In genomic region chr5:177499842-177500241, GRCh38 we compare ENCODE assay signal across 27 cellular contexts. TPM values are rescaled to one million over a fixed set of nuclear protein-coding genes. Genes with fewer than 3 reads are reported as not detected.
DNase-seq lines count a peak whose midpoint lies in the region; ATAC-seq, FAIRE-seq and TF ChIP-seq lines count a peak whose summit lies in the region.
"Had no signal": no experiment of that assay in that cellular context is flagged by ENCODE, and none has a peak within 500 bp of the region (broad histone marks: within the 10 kb centered on the region; RNA-seq: fewer than 3 reads in every experiment).

No MANE protein-coding gene starts in this region.

- no peak overlapping the region for H4K8ac ChIP-seq in H1 (ENCODE audit: extremely low read depth, insufficient read depth, low read length)

- WGBS in H1 (ENCODE audit: extremely low coverage in 1 of 2, insufficient coverage in 1 of 2, insufficient read length in 1 of 2, insufficient replicate concordance in 2 of 2, low coverage in 1 of 2, low lambda C conversion rate in 2 of 2, missing lambda C conversion rate in 1 of 2), 2 experiments = 84% methylated on average over 5 of the region's 6 CpGs; no CpG with 5 or more reads in 1 of the 2 experiments

- intact Hi-C loops in sciatic nerve (cut with DNase I) = loop anchor here (5.0 kb wide), 1 partner anchor 108 kb away; no protein-coding TSS in a partner anchor
- intact Hi-C loops in activated CD8-positive, alpha-beta T cell treated with anti-CD3 and anti-CD28 coated beads for 36 hours (cut with micrococcal nuclease) = loop anchor here (5.0 kb wide), 2 partner anchors 43 to 188 kb away; partner anchors contain the start of gene MXD3

- H3F3A ChIP-seq in GM23338 (replicated peaks; ENCODE audit: low read depth) = peaks cover 27% of the 10 kb centered on the region

- H4K91ac ChIP-seq in H1 (replicated peaks; ENCODE audit: insufficient read length, low read length) = no peak overlapping the region

- H3K36me3 Mint-ChIP-seq in GM23338 (ENCODE audit: low read depth) (peaks cover 8% of the 10 kb centered on the region), nephron progenitor cell (ENCODE audit: low read depth) (no peaks in the 10 kb centered on the region)
- no peaks in the 10 kb centered on the region for H3K36me3 Mint-ChIP-seq in activated CD8-positive, alpha-beta T cell treated with anti-CD3 and anti-CD28 coated beads for 36 hours (ENCODE audit: low read depth)

- H3K18ac ChIP-seq in H1 (ENCODE audit: extremely low read depth, low read length) = no peak overlapping the region

- H2AFZ ChIP-seq in GM23338 (no peak overlapping the region), H1 (ENCODE audit: low read length) (no peak overlapping the region)

- no peak for FAIRE-seq in H1 (lab: Jason Lieb, UNC)
- FAIRE-seq: A549, D721Med, small intestine had no signal

- no peak overlapping the region for H3K4ac ChIP-seq in H1 (replicated peaks; ENCODE audit: insufficient read length, low read depth, low read length)

- peaks cover 10% of the 10 kb centered on the region for H3K23me2 ChIP-seq in H1 (ENCODE audit: low read depth, low read length)

- POLR2A ChIA-PET in AG04450 (lab: Yijun Ruan, JAX) = interaction anchor here (1.0 kb wide), 1 partner anchor 22 kb away, joined by 4 read pairs; no protein-coding TSS in a partner anchor
- POLR2A ChIA-PET in H1 (lab: Charles Lee; ENCODE audit: partially characterized antibody) = interaction anchor here (65.5 to 67.5 kb wide), 2 partner anchors 20 to 31 kb away, joined by 3349 read pairs; partner anchors contain the start of genes DBN1, DOK3, PDLIM7 and PRR7
- POLR2A ChIA-PET in activated CD8-positive, alpha-beta T cell treated with anti-CD3 and anti-CD28 coated beads for 36 hours (lab: Charles Lee) = no interaction called here

- H3K27me3 ChIP-seq in AG04450 (ENCODE audit: control insufficient read depth, insufficient read depth, low read length) (no peaks in the 10 kb centered on the region), GM23338 (ENCODE audit: insufficient read depth) (peaks cover 22% of the 10 kb centered on the region), H1 (replicated peaks in 1 of 4; ENCODE audit: control insufficient read depth in 3 of 4, extremely low read depth in 1 of 4, insufficient read depth in 3 of 4, low read length in 3 of 4) (peaks cover 2 to 12% (median 11%) of the 10 kb centered on the region in 4 experiments; a peak in 6 of 7 replicates)
- H3K27me3 ChIP-seq: body of pancreas, neutrophil, suprapubic skin had no signal

- ATAC-seq in GM23338 (no peak), sciatic nerve (no peak), GM19328 (IDR thresholded peaks at IDR 0.05; ENCODE audit: unreplicated experiment) (no peak)
- ATAC-seq in activated CD8-positive, alpha-beta T cell treated with anti-CD3 and anti-CD28 coated beads for 36 hours = no peak
- ATAC-seq: A549, body of pancreas, foreskin keratinocyte, left ventricle myocardium superior, SK-N-SH treated with all-trans-retinoic acid at 6 μM for 48 hours had no signal

- H3K4me1 Mint-ChIP-seq in GM23338 (peaks cover 43% of the 10 kb centered on the region), nephron progenitor cell (peaks cover 58% of the 10 kb centered on the region)
- H3K4me1 Mint-ChIP-seq in activated CD8-positive, alpha-beta T cell treated with anti-CD3 and anti-CD28 coated beads for 36 hours (ENCODE audit: low read depth) = peaks cover 22% of the 10 kb centered on the region

- H3K9ac ChIP-seq in H1 (replicated peaks in 1 of 4; ENCODE audit: extremely low read depth in 1 of 4, low read depth in 3 of 4, low read length in 3 of 4) = no peak overlapping the region

- no peak overlapping the region for H2BK120ac ChIP-seq in H1 (replicated peaks; ENCODE audit: low read depth, low read length)

- H3K4me3 ChIP-seq in AG04450 (ENCODE audit: low read depth, low read length) = no peak overlapping the region
- H3K4me3 ChIP-seq in GM23338 = no peak overlapping the region
- H3K4me3 ChIP-seq in H1 (ENCODE audit: extremely low read depth in 1 of 4, insufficient read depth in 2 of 4, low read depth in 3 of 4, low read length in 4 of 4) = no peak overlapping the region
- H3K4me3 ChIP-seq: A549, body of pancreas, suprapubic skin had no signal

- H2BK20ac ChIP-seq in H1 (ENCODE audit: low read length) = no peak overlapping the region

- H4K20me1 ChIP-seq in GM23338 (replicated peaks; ENCODE audit: insufficient read depth) (no peaks in the 10 kb centered on the region; the same call in 1 of the 2 replicates), H1 (replicated peaks in 1 of 2; ENCODE audit: control insufficient read depth in 1 of 2, insufficient read depth in 2 of 2, low read length in 2 of 2) (no peaks in the 10 kb centered on the region)

- H3K4me3 Mint-ChIP-seq in GM23338 (peak overlapping the region; percentile 9; the same call in 1 of the 3 replicates), nephron progenitor cell (peak overlapping the region; percentile 71)
- no peak overlapping the region for H3K4me3 Mint-ChIP-seq in activated CD8-positive, alpha-beta T cell treated with anti-CD3 and anti-CD28 coated beads for 36 hours

- H3K27ac Mint-ChIP-seq in GM23338 = no peak overlapping the region
- peak overlapping the region; percentile 26 for H3K27ac Mint-ChIP-seq in nephron progenitor cell
- no peak overlapping the region for H3K27ac Mint-ChIP-seq in activated CD8-positive, alpha-beta T cell treated with anti-CD3 and anti-CD28 coated beads for 36 hours

- H2AK5ac ChIP-seq in H1 (ENCODE audit: low read depth, low read length) = no peak overlapping the region

- H3K79me2 ChIP-seq in GM23338 (replicated peaks; ENCODE audit: insufficient read depth) = peaks cover 14% of the 10 kb centered on the region
- H3K79me2 ChIP-seq in H1 (ENCODE audit: control insufficient read depth in 1 of 2, insufficient read depth in 2 of 2, low read length in 2 of 2) = 0 out of 4 replicates have a peak, but pooled peaks cover 0 to 4% of the 10 kb centered on the region in 2 experiments

- no peak for TF ChIP-seq POLR2A in H1 (IDR thresholded peaks at IDR 0.05; ENCODE audit: control extremely low read depth in 1 of 2, low read depth in 2 of 2, low read length in 2 of 2)

- H2BK12ac ChIP-seq in H1 (ENCODE audit: low read depth, low read length) = 0 out of 2 replicates have a peak overlapping the region, but pooled peaks have one; percentile 7

- H4K5ac ChIP-seq in H1 (ENCODE audit: insufficient read length, low read depth, low read length) = no peak overlapping the region

- no peaks in the 10 kb centered on the region; the same call in 1 of the 2 replicates for H3K9me3 ChIP-seq in AG04450 (ENCODE audit: control insufficient read depth, insufficient read depth, low read length)
- no peaks in the 10 kb centered on the region for H3K9me3 ChIP-seq in H1 (ENCODE audit: insufficient read depth in 2 of 2, low read depth in 1 of 2, low read length in 1 of 2)
- H3K9me3 ChIP-seq: A549, body of pancreas, neutrophil, suprapubic skin had no signal

- H3K4me1 ChIP-seq in GM23338 (ENCODE audit: insufficient read depth) (peaks cover 39% of the 10 kb centered on the region), H1 (replicated peaks in 1 of 4; ENCODE audit: control insufficient read depth in 3 of 4, insufficient read depth in 4 of 4, low read length in 3 of 4) (peaks cover 0 to 27% (median 24%) of the 10 kb centered on the region in 4 experiments; a peak in 6 of 7 replicates)

- H3K14ac ChIP-seq in H1 (ENCODE audit: insufficient read length) = no peak overlapping the region

- H3K9me3 Mint-ChIP-seq in GM23338 (no peaks in the 10 kb centered on the region), nephron progenitor cell (no peaks in the 10 kb centered on the region)
- no peaks in the 10 kb centered on the region for H3K9me3 Mint-ChIP-seq in activated CD8-positive, alpha-beta T cell treated with anti-CD3 and anti-CD28 coated beads for 36 hours

- H2BK5ac ChIP-seq in H1 (ENCODE audit: low read depth, low read length) = no peak overlapping the region

- H3K23ac ChIP-seq in H1 (ENCODE audit: insufficient read length) = no peak overlapping the region

- H3K9me2 ChIP-seq in GM23338 (ENCODE audit: insufficient read depth) = no peaks in the 10 kb centered on the region

- TF ChIP-seq CTCF in AG04450 (IDR thresholded peaks at IDR 0.05; ENCODE audit: low read depth, low read length) = no peak
- no peak for TF ChIP-seq CTCF in GM23338 (conservative IDR thresholded peaks at IDR 0.05; ENCODE audit: low read depth in 2 of 2)
- TF ChIP-seq CTCF in H1 (IDR thresholded peaks at IDR 0.05; ENCODE audit: control extremely low read depth in 1 of 3, insufficient read depth in 1 of 3, low read depth in 1 of 3, low read length in 3 of 3) = no peak
- no peak for TF ChIP-seq CTCF in nephron progenitor cell (IDR thresholded peaks at IDR 0.05)
- TF ChIP-seq CTCF in activated CD8-positive, alpha-beta T cell treated with anti-CD3 and anti-CD28 coated beads for 36 hours (IDR thresholded peaks at IDR 0.05) = no peak

- H3K36me3 ChIP-seq in GM23338 (ENCODE audit: insufficient read depth) = no peaks in the 10 kb centered on the region
- peaks cover 0 to 8% (median 4%) of the 10 kb centered on the region in 4 experiments; a peak in 3 of 8 replicates for H3K36me3 ChIP-seq in H1 (ENCODE audit: control insufficient read depth in 2 of 4, insufficient read depth in 4 of 4, low read length in 3 of 4)
- H3K36me3 ChIP-seq: suprapubic skin had no signal

- no peak for TF ChIP-seq EP300 in H1 (IDR thresholded peaks at IDR 0.05; ENCODE audit: borderline replicate concordance in 1 of 2, low read depth in 2 of 2, low read length in 2 of 2)

- H3K27me3 Mint-ChIP-seq in GM23338 (ENCODE audit: insufficient read depth, low read depth, poor library complexity) = peaks cover 36% of the 10 kb centered on the region
- H3K27me3 Mint-ChIP-seq in nephron progenitor cell (ENCODE audit: low read depth, poor library complexity) = peaks cover 16% of the 10 kb centered on the region
- peaks cover 11% of the 10 kb centered on the region for H3K27me3 Mint-ChIP-seq in activated CD8-positive, alpha-beta T cell treated with anti-CD3 and anti-CD28 coated beads for 36 hours

- no peak overlapping the region for H2BK15ac ChIP-seq in H1 (ENCODE audit: low read length)

- CTCF ChIA-PET in AG04450 (lab: Charles Lee) (interaction anchor here (1.0 to 4.0 kb wide), 8 partner anchors 11 to 182 kb away, joined by 5 to 40 read pairs (median 8); partner anchors contain the start of gene DDX41), H1 (lab: Charles Lee; ENCODE audit: partially characterized antibody) (interaction anchor here (1.6 to 20.8 kb wide), 10 partner anchors 10 to 110 kb away, joined by 3 to 306 read pairs (median 12); partner anchors contain the start of genes DBN1 and DOK3)
- CTCF ChIA-PET in activated CD8-positive, alpha-beta T cell treated with anti-CD3 and anti-CD28 coated beads for 36 hours (lab: Charles Lee) = interaction anchor here (0.9 to 6.0 kb wide), 14 partner anchors 9 to 184 kb away, joined by 3 to 65 read pairs (median 8); partner anchors contain the start of genes DDX41 and DOK3

- no peak for TF ChIP-seq RAD21 in H1 (IDR thresholded peaks at IDR 0.05 in 1 of 2, conservative IDR thresholded peaks at IDR 0.05 in 1 of 2; ENCODE audit: low read depth in 2 of 2, low read length in 2 of 2)

- no peak overlapping the region for H3K56ac ChIP-seq in H1 (replicated peaks; ENCODE audit: insufficient read length, low read depth, low read length)

- H3K4me2 ChIP-seq in GM23338 (no peak overlapping the region), H1 (ENCODE audit: insufficient read depth in 1 of 2, low read depth in 2 of 2, low read length in 2 of 2) (no peak overlapping the region)
- H3K4me2 ChIP-seq: A549 had no signal

- DNase-seq in AG04450 (ENCODE audit: low read depth, low spot score) = no peak
- no peak for DNase-seq in GM23338 (ENCODE audit: low spot score)
- DNase-seq in H1 (ENCODE audit: low read depth in 1 of 2, low spot score in 2 of 2) = no peak
- no peak for DNase-seq in nephron progenitor cell
- DNase-seq in foreskin melanocyte = no peak
- no peak for DNase-seq in sciatic nerve (ENCODE audit: low spot score)
- DNase-seq in activated CD8-positive, alpha-beta T cell treated with anti-CD3 and anti-CD28 coated beads for 36 hours = no peak
- DNase-seq: activated CD4-positive, alpha-beta T cell treated with anti-CD3 and anti-CD28 coated beads, Interleukin-2, amount 50 U/mL, for 48 hours; activated effector memory CD4-positive, alpha-beta T cell treated with anti-CD3 and anti-CD28 coated beads, Interleukin-2, amount 50 U/mL, for 16 hours; body of pancreas; effector CD8-positive, alpha-beta T cell; erythroblast; foreskin keratinocyte; hypothalamus; Kasumi-1; NCI-H1930; NCI-H2227 treated with DMSO at 0.1 percent for 48 hours; NCI-H748 treated with DMSO at 0.1 percent for 48 hours; small intestine; T-helper 9 cell had no signal

- no peaks in the 10 kb centered on the region; the same call in 1 of the 2 replicates for H3K79me1 ChIP-seq in H1 (ENCODE audit: low read depth, low read length)

- peak overlapping the region; percentile 67 for H3K27ac ChIP-seq in AG04450 (ENCODE audit: low read depth, low read length)
- no peak overlapping the region for H3K27ac ChIP-seq in GM23338 (ENCODE audit: low read depth)
- no peak overlapping the region for H3K27ac ChIP-seq in H1 (ENCODE audit: low read depth, low read length)
- H3K27ac ChIP-seq: body of pancreas, foreskin keratinocyte, suprapubic skin had no signal

RNA-seq across cellular contexts. Expression of gene PDLIM7, which starts 2.4 kb away (rescaled TPM):
- polyA plus RNA-seq in AG04450 (2011; rRNA removed) (195 and 268 TPM in 2 replicates), GM23338 (2016; fragmentation: Nextera tagmentation; extraction: Ambion mirVana) (128 TPM in 2 replicates), H1 (2011; rRNA removed) (67.3 and 118 TPM in 2 replicates)
- polyA minus RNA-seq in AG04450 (2011; rRNA and poly(A)+ RNA removed) = 134 and 147 TPM in 2 replicates
- 73.0 and 94.7 TPM in 2 replicates for total RNA-seq in GM23338 (2014; rRNA removed; shearing (Covaris generic))
- 86.7 and 94.2 TPM in 2 replicates for total RNA-seq in H1 (2021; fragmentation: NEBNext Ultra II Directional; extraction: Animal tissue kit (Norgen Biotek cat#: 25700))
- 69.8 TPM for polyA plus RNA-seq in H1 (2011; cell fraction: cytosol; rRNA removed)
- 396 TPM for polyA plus RNA-seq in H1 (2011; cell fraction: nucleus; rRNA removed)
- 66.9 to 114 TPM (median 104 TPM) in 4 replicates for polyA plus RNA-seq in H1 (2012, experiment 1 of 2)
- polyA plus RNA-seq in H1 (2012, experiment 2 of 2) = 72.7 TPM
- 55.8 TPM for polyA plus RNA-seq in H1 (2013, experiment 1 of 2)
- 54.4 TPM for polyA plus RNA-seq in H1 (2013, experiment 2 of 2)
- 22.3 and 28.0 TPM in 2 replicates for polyA minus RNA-seq in H1 (2011; rRNA and poly(A)+ RNA removed)
- 53.7 TPM for polyA minus RNA-seq in H1 (2011; cell fraction: cytosol; rRNA and poly(A)+ RNA removed)
- polyA minus RNA-seq in H1 (2011; cell fraction: nucleus; rRNA and poly(A)+ RNA removed) = 149 TPM
- 144 TPM for total RNA-seq in sciatic nerve
- total RNA-seq in activated CD8-positive, alpha-beta T cell treated with anti-CD3 and anti-CD28 coated beads for 36 hours = 10 to 100 TPM; 68.4 to 73.0 TPM

RNA-seq across cellular contexts. Expression of gene DOK3, which starts 9.8 kb away (rescaled TPM):
- polyA plus RNA-seq in AG04450 (2011; rRNA removed) = 0.50 and 0.96 TPM in 2 replicates
- polyA minus RNA-seq in AG04450 (2011; rRNA and poly(A)+ RNA removed) = 0.43 and 2.3 TPM in 2 replicates
- total RNA-seq in GM23338 (2014; rRNA removed; shearing (Covaris generic)) = 4.9 and 11.1 TPM in 2 replicates
- polyA plus RNA-seq in GM23338 (2016; fragmentation: Nextera tagmentation; extraction: Ambion mirVana) = 2.2 and 2.8 TPM in 2 replicates
- total RNA-seq in H1 (2021; fragmentation: NEBNext Ultra II Directional; extraction: Animal tissue kit (Norgen Biotek cat#: 25700)) = 6.4 and 8.6 TPM in 2 replicates
- 4.2 and 6.3 TPM in 2 replicates for polyA plus RNA-seq in H1 (2011; rRNA removed)
- 4.7 TPM for polyA plus RNA-seq in H1 (2011; cell fraction: cytosol; rRNA removed)
- 28.3 TPM for polyA plus RNA-seq in H1 (2011; cell fraction: nucleus; rRNA removed)
- 5.7 to 10.5 TPM (median 6.6 TPM) in 4 replicates for polyA plus RNA-seq in H1 (2012, experiment 1 of 2)
- 3.0 TPM for polyA plus RNA-seq in H1 (2012, experiment 2 of 2)
- 5.7 TPM for polyA plus RNA-seq in H1 (2013, experiment 1 of 2)
- polyA plus RNA-seq in H1 (2013, experiment 2 of 2) = 5.5 TPM
- polyA minus RNA-seq in H1 (2011; rRNA and poly(A)+ RNA removed) = 1.3 and 3.3 TPM in 2 replicates
- 0.73 TPM for polyA minus RNA-seq in H1 (2011; cell fraction: cytosol; rRNA and poly(A)+ RNA removed)
- polyA minus RNA-seq in H1 (2011; cell fraction: nucleus; rRNA and poly(A)+ RNA removed) = 7.3 TPM
- total RNA-seq in sciatic nerve = 16.2 TPM
- 1 to 10 TPM; 7.4 to 8.0 TPM for total RNA-seq in activated CD8-positive, alpha-beta T cell treated with anti-CD3 and anti-CD28 coated beads for 36 hours

RNA-seq across cellular contexts. Expression of gene DDX41, which starts 16.9 kb away (rescaled TPM):
- polyA plus RNA-seq in AG04450 (2011; rRNA removed) (71.8 and 96.0 TPM in 2 replicates), GM23338 (2016; fragmentation: Nextera tagmentation; extraction: Ambion mirVana) (67.1 and 73.4 TPM in 2 replicates), H1 (2011; rRNA removed) (135 and 187 TPM in 2 replicates)
- 58.0 and 71.2 TPM in 2 replicates for polyA minus RNA-seq in AG04450 (2011; rRNA and poly(A)+ RNA removed)
- 115 and 139 TPM in 2 replicates for total RNA-seq in GM23338 (2014; rRNA removed; shearing (Covaris generic))
- 101 and 102 TPM in 2 replicates for total RNA-seq in H1 (2021; fragmentation: NEBNext Ultra II Directional; extraction: Animal tissue kit (Norgen Biotek cat#: 25700))
- polyA plus RNA-seq in H1 (2011; cell fraction: cytosol; rRNA removed) = 198 TPM
- polyA plus RNA-seq in H1 (2011; cell fraction: nucleus; rRNA removed) = 361 TPM
- 72.1 to 148 TPM (median 142 TPM) in 4 replicates for polyA plus RNA-seq in H1 (2012, experiment 1 of 2)
- polyA plus RNA-seq in H1 (2012, experiment 2 of 2) = 81.7 TPM
- 72.4 TPM for polyA plus RNA-seq in H1 (2013, experiment 1 of 2)
- polyA plus RNA-seq in H1 (2013, experiment 2 of 2) = 70.9 TPM
- polyA minus RNA-seq in H1 (2011; rRNA and poly(A)+ RNA removed) = 105 and 106 TPM in 2 replicates
- polyA minus RNA-seq in H1 (2011; cell fraction: cytosol; rRNA and poly(A)+ RNA removed) = 142 TPM
- 80.9 TPM for polyA minus RNA-seq in H1 (2011; cell fraction: nucleus; rRNA and poly(A)+ RNA removed)
- 68.2 TPM for total RNA-seq in sciatic nerve
- total RNA-seq in activated CD8-positive, alpha-beta T cell treated with anti-CD3 and anti-CD28 coated beads for 36 hours = 100 to 1,000 TPM; 226 to 228 TPM

RNA-seq across cellular contexts. Expression of gene DBN1, which starts 26.4 kb away (rescaled TPM):
- polyA plus RNA-seq in AG04450 (2011; rRNA removed) = 146 and 164 TPM in 2 replicates
- polyA minus RNA-seq in AG04450 (2011; rRNA and poly(A)+ RNA removed) = 169 and 227 TPM in 2 replicates
- total RNA-seq in GM23338 (2014; rRNA removed; shearing (Covaris generic)) = 242 and 290 TPM in 2 replicates
- 102 and 106 TPM in 2 replicates for polyA plus RNA-seq in GM23338 (2016; fragmentation: Nextera tagmentation; extraction: Ambion mirVana)
- 325 and 333 TPM in 2 replicates for total RNA-seq in H1 (2021; fragmentation: NEBNext Ultra II Directional; extraction: Animal tissue kit (Norgen Biotek cat#: 25700))
- polyA plus RNA-seq in H1 (2011; rRNA removed) = 168 and 250 TPM in 2 replicates
- polyA plus RNA-seq in H1 (2011; cell fraction: cytosol; rRNA removed) = 212 TPM
- 1,074 TPM for polyA plus RNA-seq in H1 (2011; cell fraction: nucleus; rRNA removed)
- 188 to 314 TPM (median 284 TPM) in 4 replicates for polyA plus RNA-seq in H1 (2012, experiment 1 of 2)
- polyA plus RNA-seq in H1 (2012, experiment 2 of 2) = 241 TPM
- 332 TPM for polyA plus RNA-seq in H1 (2013, experiment 1 of 2)
- 350 TPM for polyA plus RNA-seq in H1 (2013, experiment 2 of 2)
- 120 and 154 TPM in 2 replicates for polyA minus RNA-seq in H1 (2011; rRNA and poly(A)+ RNA removed)
- polyA minus RNA-seq in H1 (2011; cell fraction: cytosol; rRNA and poly(A)+ RNA removed) = 133 TPM
- polyA minus RNA-seq in H1 (2011; cell fraction: nucleus; rRNA and poly(A)+ RNA removed) = 288 TPM
- 63.5 TPM for total RNA-seq in sciatic nerve
- total RNA-seq in activated CD8-positive, alpha-beta T cell treated with anti-CD3 and anti-CD28 coated beads for 36 hours = 100 to 1,000 TPM; 101 to 105 TPM

RNA-seq across cellular contexts. Expression of gene PRR7, which starts 53.2 kb away (rescaled TPM):
- polyA plus RNA-seq in AG04450 (2011; rRNA removed) (1.0 and 1.6 TPM in 2 replicates), GM23338 (2016; fragmentation: Nextera tagmentation; extraction: Ambion mirVana) (7.6 and 7.7 TPM in 2 replicates), H1 (2011; rRNA removed) (11.8 and 23.1 TPM in 2 replicates)
- polyA minus RNA-seq in AG04450 (2011; rRNA and poly(A)+ RNA removed) = 0.28 and 0.43 TPM in 2 replicates
- total RNA-seq in GM23338 (2014; rRNA removed; shearing (Covaris generic)) = 6.4 and 9.7 TPM in 2 replicates
- 8.0 and 8.6 TPM in 2 replicates for total RNA-seq in H1 (2021; fragmentation: NEBNext Ultra II Directional; extraction: Animal tissue kit (Norgen Biotek cat#: 25700))
- polyA plus RNA-seq in H1 (2011; cell fraction: cytosol; rRNA removed) = 11.7 TPM
- 12.5 TPM for polyA plus RNA-seq in H1 (2011; cell fraction: nucleus; rRNA removed)
- 0.79 to 4.9 TPM (median 4.9 TPM) in 4 replicates for polyA plus RNA-seq in H1 (2012, experiment 1 of 2)
- polyA plus RNA-seq in H1 (2012, experiment 2 of 2) = 2.8 TPM
- 5.2 TPM for polyA plus RNA-seq in H1 (2013, experiment 1 of 2)
- 4.9 TPM for polyA plus RNA-seq in H1 (2013, experiment 2 of 2)
- 0.12 and 0.13 TPM in 2 replicates for polyA minus RNA-seq in H1 (2011; rRNA and poly(A)+ RNA removed)
- polyA minus RNA-seq in H1 (2011; cell fraction: cytosol; rRNA and poly(A)+ RNA removed) = 5.2 TPM
- polyA minus RNA-seq in H1 (2011; cell fraction: nucleus; rRNA and poly(A)+ RNA removed) = 7.5 TPM
- total RNA-seq in sciatic nerve = 8.2 TPM
- 10 to 100 TPM; 32.6 to 36.4 TPM for total RNA-seq in activated CD8-positive, alpha-beta T cell treated with anti-CD3 and anti-CD28 coated beads for 36 hours
